Comparison of ENCODE assay signal across 17 cellular contexts in the genomic region with DNA sequence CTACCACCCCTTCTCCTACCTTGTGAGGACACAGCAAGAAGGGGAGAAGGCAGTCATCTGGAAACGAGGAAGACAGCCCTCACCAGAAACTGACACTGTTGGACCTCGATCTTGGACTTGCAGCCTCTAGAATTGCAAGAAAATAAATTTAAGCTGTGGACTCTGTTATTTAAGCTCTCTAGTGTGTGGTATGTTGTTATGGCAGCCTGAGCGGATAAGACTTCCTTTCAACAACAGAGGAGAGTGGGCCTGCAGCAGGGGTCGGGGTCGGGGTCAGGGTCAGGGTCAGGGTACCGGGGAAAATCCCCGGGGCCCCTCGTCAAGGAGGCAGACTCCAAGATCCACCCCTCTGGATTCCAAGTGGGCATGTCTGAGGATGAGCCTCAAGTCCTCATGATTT. TPM values are rescaled to one million over a fixed set of nuclear protein-coding genes. Genes with fewer than 3 reads are reported as not detected.
DNase-seq lines count a peak whose midpoint lies in the region; ATAC-seq lines count a peak whose summit lies in the region.
"Had no signal": no experiment of that assay in that cellular context is flagged by ENCODE, and none has a peak within 500 bp of the region (broad histone marks: within the 10 kb centered on the region; RNA-seq: fewer than 3 reads in every experiment).

No MANE protein-coding gene starts in this region.

- H3K9ac ChIP-seq in muscle layer of colon (ENCODE audit: low read length), result no peak overlapping the region
- no peak overlapping the region for H3K9ac ChIP-seq in rectal smooth muscle tissue (ENCODE audit: low read length)

- H3K27me3 ChIP-seq in muscle layer of colon (ENCODE audit: control insufficient read depth in 1 of 2, insufficient read depth in 2 of 2, low read length in 2 of 2), result no peaks in the 10 kb centered on the region
- no peaks in the 10 kb centered on the region for H3K27me3 ChIP-seq in rectal smooth muscle tissue (ENCODE audit: control insufficient read depth, insufficient read depth, low read length)

- H3K36me3 ChIP-seq in muscle layer of colon (ENCODE audit: insufficient read depth, low read length), result no peaks in the 10 kb centered on the region
- H3K36me3 ChIP-seq in rectal smooth muscle tissue (ENCODE audit: control insufficient read depth, insufficient read depth, low read length), result no peaks in the 10 kb centered on the region

- no peak for ATAC-seq in left ventricle myocardium superior
- ATAC-seq in GM18519 (IDR thresholded peaks at IDR 0.05; ENCODE audit: low FRiP score, unreplicated experiment), result no peak

- intact Hi-C loops in cardiac septum (cut with DNase I), result no loop called here
- intact Hi-C loops in left ventricle myocardium superior (cut with micrococcal nuclease), result no loop called here

- H3K4me1 ChIP-seq in muscle layer of colon (ENCODE audit: insufficient read depth, low read length) (peaks cover 11% of the 10 kb centered on the region), rectal smooth muscle tissue (ENCODE audit: control insufficient read depth, insufficient read depth, low read length) (peaks cover 8% of the 10 kb centered on the region)

- H3K9me3 ChIP-seq in muscle layer of colon (ENCODE audit: low read length), result no peaks in the 10 kb centered on the region

- DNase-seq in cardiac septum (ENCODE audit: low spot score), result peak; percentile 69
- DNase-seq in left ventricle myocardium superior, result no peak
- no peak for DNase-seq in NCI-H446 treated with DMSO at 0.1 percent for 48 hours (lab: John Stamatoyannopoulos, UW)
- no peak for DNase-seq in activated T-cell treated with anti-CD3 and anti-CD28 coated beads, Interleukin-2, amount 50 U/mL, for 48 hours
- no peak for DNase-seq in effector CD8-positive, alpha-beta T cell (lab: John Stamatoyannopoulos, UW)
- DNase-seq: 8988T, DND-41, HFFc6, KG1, NCI-H1105 treated with DMSO at 0.1 percent for 48 hours, NCI-H1694, NCI-H510A, NCI-H82 had no signal

- H3K27ac ChIP-seq in muscle layer of colon (ENCODE audit: low read depth, low read length) (peak overlapping the region; percentile 49), rectal smooth muscle tissue (ENCODE audit: low read depth, low read length) (peak overlapping the region; percentile 72)

- no peak overlapping the region for H3K4me3 ChIP-seq in muscle layer of colon (ENCODE audit: low read depth in 1 of 2, low read length in 2 of 2)
- no peak overlapping the region for H3K4me3 ChIP-seq in rectal smooth muscle tissue (ENCODE audit: low read length)

RNA-seq across cellular contexts. Expression of gene ALDH1B1, which starts 16.2 kb away (rescaled TPM):
- 21.0 TPM for total RNA-seq in cardiac septum
- total RNA-seq in left ventricle myocardium superior, result 15.7 TPM

RNA-seq across cellular contexts. Expression of gene IGFBPL1, which starts 48.0 kb away (rescaled TPM):
- 0.30 TPM for total RNA-seq in cardiac septum
- total RNA-seq in left ventricle myocardium superior, result not detected
- total RNA-seq: G401, HFFc6 had no signal
